Comparison of ENCODE assay signal across 8 cellular contexts in the genomic region with DNA sequence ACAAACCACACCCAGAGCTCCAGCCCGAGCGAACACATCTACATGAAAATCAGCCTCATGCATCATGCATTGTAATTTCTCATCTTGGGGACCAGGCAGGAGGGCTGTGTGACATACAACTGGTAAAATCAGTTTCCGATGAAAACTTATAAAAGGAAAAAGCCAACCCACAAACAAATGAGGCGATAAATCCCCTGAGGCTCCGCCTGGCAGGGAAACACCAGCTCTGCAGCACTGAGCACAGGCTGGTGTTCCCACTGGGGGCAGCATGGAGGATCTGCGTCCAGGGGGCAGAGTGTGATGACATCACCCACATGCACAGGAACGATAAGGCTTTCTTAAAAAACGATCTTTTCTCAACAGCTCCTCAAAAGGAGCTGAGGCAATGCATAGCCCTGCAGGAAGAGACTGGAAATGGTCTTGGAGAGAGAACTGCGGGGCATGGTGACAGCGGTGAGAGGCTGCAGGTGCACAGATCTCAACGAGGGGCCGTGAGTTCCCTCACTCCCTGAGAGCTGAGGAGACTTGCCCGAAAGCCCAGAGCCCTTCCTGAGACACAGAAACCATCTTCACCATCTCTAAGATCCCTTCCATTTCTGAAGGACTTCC. TPM values are rescaled to one million over a fixed set of nuclear protein-coding genes. Genes with fewer than 3 reads are reported as not detected.
A peak's percentile ranks its signal among the peaks of the same experiment; 100 is the strongest.
DNase-seq lines count a peak whose midpoint lies in the region; ATAC-seq and TF ChIP-seq lines count a peak whose summit lies in the region.

No MANE protein-coding gene starts in this region.

- peak overlapping the region; percentile 78 for H3K4me2 ChIP-seq in OCI-LY7 (ENCODE audit: low read length)

- peaks cover 71% of the 10 kb centered on the region for H3K4me1 Mint-ChIP-seq in nephron progenitor cell
- peaks cover 69% of the 10 kb centered on the region for H3K4me1 Mint-ChIP-seq in activated T-cell treated with anti-CD3 and anti-CD28 coated beads, Interleukin-2, amount 50 U/mL, for 4 hours (ENCODE audit: low read depth)

- TF ChIP-seq CTCF in OCI-LY7 (conservative IDR thresholded peaks at IDR 0.05; ENCODE audit: low read length) (peak; percentile 72), nephron progenitor cell (IDR thresholded peaks at IDR 0.05) (no peak)

- in situ Hi-C loops in Caki2 (cut with HindIII; ENCODE audit: low pct_unique_long_range_greater_than_20kb, low sequenced_read_pairs), result no loop called here

- H3K36me3 Mint-ChIP-seq in nephron progenitor cell (ENCODE audit: low read depth), result no peaks in the 10 kb centered on the region
- no peaks in the 10 kb centered on the region for H3K36me3 Mint-ChIP-seq in activated T-cell treated with anti-CD3 and anti-CD28 coated beads, Interleukin-2, amount 50 U/mL, for 4 hours (ENCODE audit: insufficient read depth)

- intact Hi-C loops in OCI-LY7 (cut with micrococcal nuclease; ENCODE audit: unreplicated experiment), result loop anchor here (1.0 kb wide), 1 partner anchor 25 kb away; the partner anchor contains the start of gene SH3GL1

- no TSS peak for BruUV-seq in OCI-LY7 (replicated peaks; lab: Mats Ljungman, UMichigan)

- H3K79me2 ChIP-seq in OCI-LY7 (ENCODE audit: insufficient read depth, low read depth, low read length), result peaks cover 22% of the 10 kb centered on the region; the same call in 1 of the 2 replicates

- peak overlapping the region; percentile 43 for H3K27ac ChIP-seq in OCI-LY7 (ENCODE audit: low read depth, low read length, poor library complexity, severe bottlenecking)
- no peak overlapping the region for H3K27ac ChIP-seq in duodenal mucosa (ENCODE audit: low read depth, low read length)

- H3K9me3 ChIP-seq in OCI-LY7 (ENCODE audit: low read length) (no peaks in the 10 kb centered on the region), duodenal mucosa (ENCODE audit: control insufficient read depth in 1 of 2, low read length in 2 of 2) (no peaks in the 10 kb centered on the region)

- peak overlapping the region; percentile 75 for H3K27ac Mint-ChIP-seq in nephron progenitor cell

- peaks cover 33% of the 10 kb centered on the region for H4K20me1 ChIP-seq in OCI-LY7 (ENCODE audit: insufficient read depth, low read length)

- CTCF ChIA-PET in OCI-LY7 (lab: Charles Lee; ENCODE audit: unreplicated experiment), result no interaction called here

- no peaks in the 10 kb centered on the region for H3K9me3 Mint-ChIP-seq in nephron progenitor cell
- no peaks in the 10 kb centered on the region for H3K9me3 Mint-ChIP-seq in activated T-cell treated with anti-CD3 and anti-CD28 coated beads, Interleukin-2, amount 50 U/mL, for 4 hours

- ATAC-seq in GM21529 (IDR thresholded peaks at IDR 0.05; ENCODE audit: unreplicated experiment) (peak; percentile 50), HG02973 (IDR thresholded peaks at IDR 0.05; ENCODE audit: unreplicated experiment) (no peak), GM19455 (IDR thresholded peaks at IDR 0.05; ENCODE audit: unreplicated experiment) (no peak)
- no peak for ATAC-seq in activated T-cell treated with anti-CD3 and anti-CD28 coated beads, Interleukin-2, amount 50 U/mL, for 4 hours

- peak; percentile 94 for DNase-seq in Caki2 (ENCODE audit: low read depth)
- peak; percentile 72 for DNase-seq in OCI-LY7 (ENCODE audit: low spot score)
- DNase-seq in nephron progenitor cell, result no peak
- no peak for DNase-seq in activated T-cell treated with anti-CD3 and anti-CD28 coated beads, Interleukin-2, amount 50 U/mL, for 4 hours

- H3K4me1 ChIP-seq in OCI-LY7 (ENCODE audit: insufficient read depth, low read length, poor library complexity, severe bottlenecking) (peaks cover 54% of the 10 kb centered on the region), duodenal mucosa (ENCODE audit: control insufficient read depth in 1 of 2, insufficient read depth in 2 of 2, low read length in 2 of 2) (peaks cover 81 to 85% of the 10 kb centered on the region in 2 donors)

- peak overlapping the region; percentile 4 to 35 for H3K9ac ChIP-seq in duodenal mucosa (ENCODE audit: low read depth in 1 of 2, low read length in 2 of 2)

- H3K36me3 ChIP-seq in OCI-LY7 (ENCODE audit: insufficient read depth, low read length) (no peaks in the 10 kb centered on the region), duodenal mucosa (ENCODE audit: control insufficient read depth in 1 of 2, insufficient read depth in 2 of 2, low read length in 2 of 2) (peaks cover 0 to 22% of the 10 kb centered on the region in 2 donors)

- H2AFZ ChIP-seq in OCI-LY7 (ENCODE audit: low read length), result no peak overlapping the region

- no peaks in the 10 kb centered on the region for H3K27me3 ChIP-seq in duodenal mucosa (ENCODE audit: control insufficient read depth in 1 of 2, insufficient read depth in 2 of 2, low read length in 2 of 2)

- peaks cover 3% of the 10 kb centered on the region for H3K27me3 Mint-ChIP-seq in nephron progenitor cell (ENCODE audit: low read depth, poor library complexity)
- H3K27me3 Mint-ChIP-seq in activated T-cell treated with anti-CD3 and anti-CD28 coated beads, Interleukin-2, amount 50 U/mL, for 4 hours (ENCODE audit: low read depth), result no peaks in the 10 kb centered on the region

- POLR2A ChIA-PET in OCI-LY7 (lab: Charles Lee), result interaction anchor here (0.5 to 0.9 kb wide), 2 partner anchors 23 to 32 kb away, joined by 3 to 5 read pairs; no protein-coding TSS in a partner anchor

- no peaks in the 10 kb centered on the region for H3K9me2 ChIP-seq in OCI-LY7 (ENCODE audit: insufficient read depth, low read length)

- no peak overlapping the region for H3K4me3 Mint-ChIP-seq in nephron progenitor cell
- H3K4me3 Mint-ChIP-seq in activated T-cell treated with anti-CD3 and anti-CD28 coated beads, Interleukin-2, amount 50 U/mL, for 4 hours, result no peak overlapping the region

- peak overlapping the region; percentile 34 for H3K4me3 ChIP-seq in OCI-LY7 (ENCODE audit: low read depth, low read length, poor library complexity, severe bottlenecking)
- peak overlapping the region in 1 of 2 donors; percentile 46 for H3K4me3 ChIP-seq in duodenal mucosa (ENCODE audit: low read depth in 1 of 2, low read length in 2 of 2)

RNA-seq across cellular contexts. Expression of gene SH3GL1, which starts 24.6 kb away (rescaled TPM):
- total RNA-seq in Caki2 (2014; rRNA removed; shearing (Covaris generic); ENCODE audit: low replicate concordance), result 77.0 and 103 TPM in 2 replicates
- 24.3 and 33.2 TPM in 2 replicates for total RNA-seq in OCI-LY7 (2014; rRNA removed; shearing (Covaris generic))
- 38.9 and 39.0 TPM in 2 replicates for total RNA-seq in OCI-LY7 (2022)
- total RNA-seq in activated T-cell treated with anti-CD3 and anti-CD28 coated beads, Interleukin-2, amount 50 U/mL, for 4 hours, result 10 to 100 TPM; 50.8 to 52.6 (median 52.2) TPM

RNA-seq across cellular contexts. Expression of gene CHAF1A, which starts 26.7 kb away (rescaled TPM):
- total RNA-seq in Caki2 (2014; rRNA removed; shearing (Covaris generic); ENCODE audit: low replicate concordance), result 45.4 and 61.0 TPM in 2 replicates
- 107 and 108 TPM in 2 replicates for total RNA-seq in OCI-LY7 (2014; rRNA removed; shearing (Covaris generic))
- 119 and 128 TPM in 2 replicates for total RNA-seq in OCI-LY7 (2022)
- total RNA-seq in activated T-cell treated with anti-CD3 and anti-CD28 coated beads, Interleukin-2, amount 50 U/mL, for 4 hours, result 10 to 100 TPM; 59.1 to 81.0 (median 64.3) TPM

RNA-seq across cellular contexts. Expression of gene MPND, which starts 32.4 kb away (rescaled TPM):
- 36.5 and 57.5 TPM in 2 replicates for total RNA-seq in Caki2 (2014; rRNA removed; shearing (Covaris generic); ENCODE audit: low replicate concordance)
- 6.7 and 7.2 TPM in 2 replicates for total RNA-seq in OCI-LY7 (2014; rRNA removed; shearing (Covaris generic))
- total RNA-seq in OCI-LY7 (2022), result 19.1 and 19.5 TPM in 2 replicates
- 10 to 100 TPM; 16.0 to 18.6 (median 18.1) TPM for total RNA-seq in activated T-cell treated with anti-CD3 and anti-CD28 coated beads, Interleukin-2, amount 50 U/mL, for 4 hours

RNA-seq across cellular contexts. Expression of gene STAP2, which starts 37.1 kb away (rescaled TPM):
- total RNA-seq in Caki2 (2014; rRNA removed; shearing (Covaris generic); ENCODE audit: low replicate concordance), result 7.6 and 25.1 TPM in 2 replicates
- 0.13 and 1.3 TPM in 2 replicates for total RNA-seq in OCI-LY7 (2014; rRNA removed; shearing (Covaris generic))
- total RNA-seq in OCI-LY7 (2022), result 0.57 and 1.2 TPM in 2 replicates
- total RNA-seq in activated T-cell treated with anti-CD3 and anti-CD28 coated beads, Interleukin-2, amount 50 U/mL, for 4 hours, result 10 to 100 TPM; 11.1 to 13.2 (median 12.8) TPM

Comparison
In these comparisons a context has a peak if more than half of its experiments do, and no peak if none do; other contexts are left out.
1. DNase-seq: peak in Caki2 (single experiment) and OCI-LY7 (single experiment); none in nephron progenitor cell (single experiment) and activated T-cell treated with anti-CD3 and anti-CD28 coated beads, Interleukin-2, amount 50 U/mL, for 4 hours (single experiment).